ENCODE assay signal across 2 cellular contexts in genomic region chr6:46149066-46149465, GRCh38. TPM values are rescaled to one million over a fixed set of nuclear protein-coding genes. Genes with fewer than 3 reads are reported as not detected.
"Had no signal": no experiment of that assay in that cellular context is flagged by ENCODE, and none has a peak within 500 bp of the region (broad histone marks: within the 10 kb centered on the region; RNA-seq: fewer than 3 reads in every experiment).

No MANE protein-coding gene starts in this region.

RNA-seq across cellular contexts. Expression of gene ENPP5, which starts 21.7 kb away (rescaled TPM):
- total RNA-seq: endothelial cell of umbilical vein, glomerular endothelial cell had no signal
- polyA plus RNA-seq: endothelial cell of umbilical vein had no signal
